8 cellular contexts compared by ENCODE assay signal in genomic region chr13:46552302-46552680, GRCh38. TPM values are rescaled to one million over a fixed set of nuclear protein-coding genes. Genes with fewer than 3 reads are reported as not detected.
A peak's percentile ranks its signal among the peaks of the same experiment; 100 is the strongest.
DNase-seq lines count a peak whose midpoint lies in the region; ATAC-seq and TF ChIP-seq lines count a peak whose summit lies in the region.

No MANE protein-coding gene starts in this region.

- H3K4me2 ChIP-seq in fibroblast of lung (ENCODE audit: extremely low read depth, insufficient read depth, low read length) = peak overlapping the region; percentile 76

- peak overlapping the region; percentile 94 for H3K4me3 Mint-ChIP-seq in progenitor cell of endocrine pancreas (ENCODE audit: low read depth)

- H3K27ac ChIP-seq in RWPE2 (ENCODE audit: poor library complexity, severe bottlenecking) (peak overlapping the region; percentile 88), fibroblast of lung (ENCODE audit: insufficient read depth, low read length) (peak overlapping the region; percentile 57)

- H3K9me3 ChIP-seq in RWPE2 (ENCODE audit: severe bottlenecking) = no peaks in the 10 kb centered on the region
- no peaks in the 10 kb centered on the region for H3K9me3 ChIP-seq in fibroblast of lung (ENCODE audit: control insufficient read depth, insufficient read depth, low read depth, low read length)

- H3K4me3 ChIP-seq in GM12864 (ENCODE audit: low read depth, low read length) = peak overlapping the region; percentile 78
- H3K4me3 ChIP-seq in RWPE2 (ENCODE audit: severe bottlenecking) = peak overlapping the region; percentile 96
- H3K4me3 ChIP-seq in fibroblast of lung (replicated peaks in 1 of 4; ENCODE audit: control extremely low read depth in 1 of 4, insufficient read depth in 1 of 4, low read depth in 3 of 4, low read length in 4 of 4) = peak overlapping the region; percentile 68 to 94 (median 88)

- H3K27me3 Mint-ChIP-seq in progenitor cell of endocrine pancreas = peaks cover 7% of the 10 kb centered on the region

- peak overlapping the region; percentile 82 for H2AFZ ChIP-seq in fibroblast of lung (ENCODE audit: low read length)

- no peaks in the 10 kb centered on the region for H3K36me3 ChIP-seq in RWPE2 (ENCODE audit: low read depth)
- no peaks in the 10 kb centered on the region for H3K36me3 ChIP-seq in fibroblast of lung (ENCODE audit: control insufficient read depth, insufficient read depth, low read length)

- H3K4me1 ChIP-seq in RWPE2 (ENCODE audit: insufficient read depth, poor library complexity, severe bottlenecking) (no peaks in the 10 kb centered on the region), fibroblast of lung (ENCODE audit: control insufficient read depth, extremely low read depth, insufficient read depth, low read length) (peaks cover 3% of the 10 kb centered on the region)

- peaks cover 15% of the 10 kb centered on the region for H3K4me1 Mint-ChIP-seq in progenitor cell of endocrine pancreas (ENCODE audit: low read depth)

- no peaks in the 10 kb centered on the region for H3K36me3 Mint-ChIP-seq in progenitor cell of endocrine pancreas (ENCODE audit: insufficient read depth)

- no peaks in the 10 kb centered on the region for H3K9me3 Mint-ChIP-seq in progenitor cell of endocrine pancreas (ENCODE audit: low read depth)

- H3K27me3 ChIP-seq in RWPE2 (ENCODE audit: insufficient read depth, poor library complexity, severe bottlenecking) (no peaks in the 10 kb centered on the region), fibroblast of lung (ENCODE audit: control insufficient read depth, insufficient read depth, low read length) (no peaks in the 10 kb centered on the region)

- ATAC-seq in RWPE2 (ENCODE audit: low read depth) (no peak), HG03025 (IDR thresholded peaks at IDR 0.05; ENCODE audit: low FRiP score, unreplicated experiment) (no peak), HG03135 (IDR thresholded peaks at IDR 0.05; ENCODE audit: unreplicated experiment) (no peak)

- no peak for DNase-seq in GM12864 (ENCODE audit: low read depth)
- DNase-seq in RWPE2 (ENCODE audit: low spot score) = no peak
- no peak for DNase-seq in fibroblast of lung (ENCODE audit: low read depth in 2 of 2)
- no peak for DNase-seq in progenitor cell of endocrine pancreas (ENCODE audit: low spot score, unreplicated experiment)
- DNase-seq in NCI-H2107 treated with DMSO at 0.1 percent for 48 hours (lab: John Stamatoyannopoulos, UW; ENCODE audit: unreplicated experiment) = no peak
- no peak for DNase-seq in HUDEP-2 (lab: John Stamatoyannopoulos, UW; ENCODE audit: unreplicated experiment in 76 of 76)

- TF ChIP-seq CTCF in GM12864 (IDR thresholded peaks at IDR 0.05; ENCODE audit: low read depth, low read length, missing control alignments) = no peak
- no peak for TF ChIP-seq CTCF in RWPE2 (IDR thresholded peaks at IDR 0.05; ENCODE audit: poor library complexity, severe bottlenecking)
- TF ChIP-seq CTCF in fibroblast of lung (conservative IDR thresholded peaks at IDR 0.05 in 1 of 2, IDR thresholded peaks at IDR 0.05 in 1 of 2; ENCODE audit: low read depth in 1 of 2, low read length in 2 of 2) = no peak
- no peak for TF ChIP-seq CTCF in progenitor cell of endocrine pancreas (IDR thresholded peaks at IDR 0.05; ENCODE audit: unreplicated experiment)

- no peaks in the 10 kb centered on the region for H4K20me1 ChIP-seq in fibroblast of lung (ENCODE audit: control insufficient read depth, extremely low read depth, insufficient read depth, low read length)

- peak overlapping the region; percentile 62 for H3K9ac ChIP-seq in fibroblast of lung (ENCODE audit: insufficient read depth, low read length)

- peak overlapping the region; percentile 8 for H3K27ac Mint-ChIP-seq in progenitor cell of endocrine pancreas

- H3K79me2 ChIP-seq in fibroblast of lung (ENCODE audit: control insufficient read depth, insufficient read depth, low read length) = peaks cover 37% of the 10 kb centered on the region

RNA-seq across cellular contexts. Expression of gene LRCH1, which starts 0.7 kb away (rescaled TPM):
- total RNA-seq in fibroblast of lung (8.7 and 12.4 TPM in 2 replicates), progenitor cell of endocrine pancreas (17.9 and 18.3 TPM in 2 replicates)
- polyA plus RNA-seq in fibroblast of lung = 12.0 and 12.9 TPM in 2 replicates
- 8.2 and 8.4 TPM in 2 replicates for polyA plus RNA-seq in fibroblast of lung (2012)
- polyA minus RNA-seq in fibroblast of lung (ENCODE audit: low replicate concordance) = 4.3 and 10.0 TPM in 2 replicates
